In genomic region chr6:109381007-109381746, GRCh38 we compare ENCODE assay signal across 8 cellular contexts. TPM values are rescaled to one million over a fixed set of nuclear protein-coding genes. Genes with fewer than 3 reads are reported as not detected.
DNase-seq lines count a peak whose midpoint lies in the region; ATAC-seq, FAIRE-seq and TF ChIP-seq lines count a peak whose summit lies in the region.

No MANE protein-coding gene starts in this region.

- TF ChIP-seq CTCF in K562 (IDR thresholded peaks at IDR 0.05 in 2 of 3, conservative IDR thresholded peaks at IDR 0.05 in 1 of 3; ENCODE audit: insufficient read depth in 2 of 3, low read depth in 1 of 3, low read length in 3 of 3) (no peak), lower lobe of right lung (IDR thresholded peaks at IDR 0.05) (no peak), upper lobe of left lung (IDR thresholded peaks at IDR 0.05) (no peak)

- peak overlapping the region; percentile 97 for H3K27ac Mint-ChIP-seq in activated CD8-positive, alpha-beta memory T cell treated with anti-CD3 and anti-CD28 coated beads, Interleukin-2, amount 10 ng/mL, durations not matched to agents 7 days and 5 days

- peak overlapping the region; percentile 96 to 98 for H3K9ac ChIP-seq in K562 (ENCODE audit: insufficient read depth in 1 of 2, low read depth in 2 of 2, low read length in 2 of 2)

- FAIRE-seq in K562 (lab: Jason Lieb, UNC) = no peak

- H3K9me1 ChIP-seq in K562 (ENCODE audit: control insufficient read depth, insufficient read depth, low read length) = no peaks in the 10 kb centered on the region

- no TSS peak for BruUV-seq in K562 (replicated peaks; lab: Mats Ljungman, UMichigan)

- peak; percentile 55 for DNase-seq in activated CD8-positive, alpha-beta memory T cell treated with anti-CD3 and anti-CD28 coated beads, Interleukin-2, amount 10 ng/mL, durations not matched to agents 7 days and 5 days
- DNase-seq in activated CD8-positive, alpha-beta memory T cell treated with anti-CD3 and anti-CD28 coated beads, Interleukin-2, amount 50 U/mL, for 48 hours = no peak
- peak; percentile 47 for DNase-seq in NCI-H146 treated with DMSO at 0.1 percent for 48 hours (lab: John Stamatoyannopoulos, UW; ENCODE audit: unreplicated experiment)
- DNase-seq in K562 (ENCODE audit: extremely low read depth in 1 of 4, low spot score in 3 of 4) = no peak
- no peak for DNase-seq in lower lobe of right lung
- DNase-seq in upper lobe of left lung = no peak
- DNase-seq in NCI-H2227 (lab: John Stamatoyannopoulos, UW; ENCODE audit: unreplicated experiment) = no peak
- no peak for DNase-seq in NK-92 (lab: John Stamatoyannopoulos, UW; ENCODE audit: unreplicated experiment)

- peak overlapping the region; percentile 98 for H3K4me2 ChIP-seq in K562 (ENCODE audit: insufficient read depth, low read length)

- H4K20me1 ChIP-seq in K562 (replicated peaks; ENCODE audit: control insufficient read depth, insufficient read depth, low read length) = peaks cover 19% of the 10 kb centered on the region; the same call in 1 of the 2 replicates

- no peaks in the 10 kb centered on the region for H3K9me3 Mint-ChIP-seq in activated CD8-positive, alpha-beta memory T cell treated with anti-CD3 and anti-CD28 coated beads, Interleukin-2, amount 10 ng/mL, durations not matched to agents 7 days and 5 days (ENCODE audit: low read depth)

- H3K4me3 Mint-ChIP-seq in activated CD8-positive, alpha-beta memory T cell treated with anti-CD3 and anti-CD28 coated beads, Interleukin-2, amount 10 ng/mL, durations not matched to agents 7 days and 5 days = peak overlapping the region; percentile 92

- CTCF ChIA-PET in activated CD8-positive, alpha-beta memory T cell treated with anti-CD3 and anti-CD28 coated beads, Interleukin-2, amount 10 ng/mL, durations not matched to agents 7 days and 5 days (lab: Charles Lee) = interaction anchor here (1.1 to 6.0 kb wide), 4 partner anchors 10 to 194 kb away, joined by 4 to 84 read pairs (median 16); partner anchors contain the start of genes PPIL6 and SMPD2
- CTCF ChIA-PET in K562 (lab: Yijun Ruan, JAX; ENCODE audit: low intra/inter-chr PET ratio) = no interaction called here

- H3K79me2 ChIP-seq in K562 (ENCODE audit: control insufficient read depth, insufficient read depth, low read length) = peaks cover 65% of the 10 kb centered on the region

- H3K27me3 Mint-ChIP-seq in activated CD8-positive, alpha-beta memory T cell treated with anti-CD3 and anti-CD28 coated beads, Interleukin-2, amount 10 ng/mL, durations not matched to agents 7 days and 5 days = no peaks in the 10 kb centered on the region

- H3K36me3 ChIP-seq in K562 (ENCODE audit: control insufficient read depth, insufficient read depth, low read length) (peaks cover 50% of the 10 kb centered on the region), lower lobe of right lung (peaks cover 26% of the 10 kb centered on the region), upper lobe of left lung (peaks cover 0 to 24% (median 14%) of the 10 kb centered on the region in 4 donors)

- no peak for TF ChIP-seq RAD21 in K562 (CRISPR knock-in tag; conservative IDR thresholded peaks at IDR 0.05 in 1 of 2, IDR thresholded peaks at IDR 0.05 in 1 of 2)

- in situ Hi-C loops in K562 (cut with MboI) = loop anchor here (5.0 kb wide), 1 partner anchor 199 kb away; no protein-coding TSS in a partner anchor

- intact Hi-C loops in K562 (cut with micrococcal nuclease) = loop anchor here (10.0 kb wide), 1 partner anchor 836 kb away; no protein-coding TSS in a partner anchor
- intact Hi-C loops in lower lobe of right lung (cut with DNase I) = no loop called here

- no peaks in the 10 kb centered on the region for H3K9me3 ChIP-seq in K562 (replicated peaks; ENCODE audit: control insufficient read depth, insufficient read depth, low read depth, low read length)
- no peaks in the 10 kb centered on the region for H3K9me3 ChIP-seq in lower lobe of right lung
- H3K9me3 ChIP-seq in upper lobe of left lung = no peaks in the 10 kb centered on the region

- no peak for ATAC-seq in activated CD8-positive, alpha-beta memory T cell treated with anti-CD3 and anti-CD28 coated beads, Interleukin-2, amount 10 ng/mL, durations not matched to agents 7 days and 5 days
- ATAC-seq in K562 (no peak), lower lobe of right lung (no peak), upper lobe of left lung (ENCODE audit: low FRiP score in 2 of 2) (no peak)

- POLR2A ChIA-PET in K562 (lab: Yijun Ruan, JAX) = interaction anchor here (0.6 to 3.0 kb wide), 8 partner anchors 10 to 765 kb away, joined by 3 to 13 read pairs (median 6); no protein-coding TSS in a partner anchor

- WGBS in K562 (ENCODE audit: insufficient coverage, low coverage, missing lambda C conversion rate) = 1% methylated on average over 25 of the region's 26 CpGs
- 0 to 1% methylated on average over 26 of the region's 26 CpGs for WGBS in upper lobe of left lung, 2 donors

- H3K36me3 Mint-ChIP-seq in activated CD8-positive, alpha-beta memory T cell treated with anti-CD3 and anti-CD28 coated beads, Interleukin-2, amount 10 ng/mL, durations not matched to agents 7 days and 5 days = peaks cover 47% of the 10 kb centered on the region

- peaks cover 39% of the 10 kb centered on the region for H3K4me1 Mint-ChIP-seq in activated CD8-positive, alpha-beta memory T cell treated with anti-CD3 and anti-CD28 coated beads, Interleukin-2, amount 10 ng/mL, durations not matched to agents 7 days and 5 days

- peak overlapping the region; percentile 99 for H3K27ac ChIP-seq in K562 (ENCODE audit: extremely low read depth, low read depth, low read length)
- H3K27ac ChIP-seq in lower lobe of right lung = peak overlapping the region; percentile 99
- peak overlapping the region; percentile 99 to 100 (median 100) for H3K27ac ChIP-seq in upper lobe of left lung

- TF ChIP-seq POLR2A in K562 (conservative IDR thresholded peaks at IDR 0.05) (no peak), upper lobe of left lung (IDR thresholded peaks at IDR 0.05) (no peak)

- H3K4me3 ChIP-seq in K562 (peak overlapping the region; percentile 83), lower lobe of right lung (peak overlapping the region; percentile 88), upper lobe of left lung (peak overlapping the region; percentile 80 to 96 (median 88))

- H3K27me3 ChIP-seq in K562 (ENCODE audit: control insufficient read depth in 2 of 2, insufficient read depth in 2 of 2, low read length in 2 of 2) (no peaks in the 10 kb centered on the region), lower lobe of right lung (ENCODE audit: low read depth) (no peaks in the 10 kb centered on the region), upper lobe of left lung (no peaks in the 10 kb centered on the region)

- peaks cover 4 to 26% of the 10 kb centered on the region in 2 experiments; a peak in 4 of 5 replicates for H3K4me1 ChIP-seq in K562 (replicated peaks in 1 of 2; ENCODE audit: control insufficient read depth in 2 of 2, insufficient read depth in 2 of 2, low read length in 2 of 2)
- peaks cover 53% of the 10 kb centered on the region for H3K4me1 ChIP-seq in lower lobe of right lung
- H3K4me1 ChIP-seq in upper lobe of left lung = peaks cover 30 to 56% (median 44%) of the 10 kb centered on the region in 4 donors

- H2AFZ ChIP-seq in K562 (ENCODE audit: low read depth, low read length) = 0 out of 2 replicates have a peak overlapping the region, but pooled peaks have one; percentile 99

- TF ChIP-seq EP300 in K562 (IDR thresholded peaks at IDR 0.05; ENCODE audit: low read length) (no peak), upper lobe of left lung (IDR thresholded peaks at IDR 0.05) (no peak)

RNA-seq across cellular contexts. Expression of gene CD164, which starts 1.1 kb away (rescaled TPM):
- total RNA-seq in activated CD8-positive, alpha-beta memory T cell treated with anti-CD3 and anti-CD28 coated beads, Interleukin-2, amount 10 ng/mL, durations not matched to agents 7 days and 5 days = 100 to 1,000 TPM; 238 to 275 TPM
- total RNA-seq in K562 (2011; cell fraction: chromatin; rRNA removed; ENCODE audit: low replicate concordance) = 114 and 222 TPM in 2 replicates
- total RNA-seq in K562 (2011; cell fraction: nucleolus; rRNA removed) = 162 and 212 TPM in 2 replicates
- 243 and 317 TPM in 2 replicates for total RNA-seq in K562 (2011; cell fraction: nucleoplasm; rRNA removed)
- total RNA-seq in K562 (2014; rRNA removed) (79.5 and 92.7 TPM in 2 replicates), K562 (2014; rRNA removed; fragmentation: Illumina TruSeq; extraction: Trizol) (121 and 134 TPM in 2 replicates), K562 (2015; rRNA removed; fragmentation: Illumina TruSeq; extraction: Trizol) (191 and 199 TPM in 2 replicates), K562 (2021) (164 and 169 TPM in 2 replicates), lower lobe of right lung (307 TPM), upper lobe of left lung (100 to 1,000 TPM in 4 of 6 donors, 10 to 100 TPM in 2; 70.8 to 281 (median 218) TPM)
- polyA plus RNA-seq in K562 (2011; rRNA removed) (317 and 349 TPM in 2 replicates), K562 (2014; fragmentation: Illumina TruSeq; extraction: Trizol) (186 and 188 TPM in 2 replicates), K562 (2014; fragmentation: Nextera tagmentation; extraction: Ambion mirVana) (100 to 1,000 TPM; 165 to 179 TPM), K562 (2014; rRNA removed) (117 and 143 TPM in 2 replicates)
- 107 and 156 TPM in 2 replicates for polyA plus RNA-seq in K562 (2011; cell fraction: cytosol; rRNA removed)
- 302 and 407 TPM in 2 replicates for polyA plus RNA-seq in K562 (2011; cell fraction: nucleus; rRNA removed)
- polyA plus RNA-seq in K562 (2012) = 177 and 329 TPM in 2 replicates
- polyA minus RNA-seq in K562 (2011; rRNA and poly(A)+ RNA removed) = 159 and 195 TPM in 2 replicates
- 154 and 189 TPM in 2 replicates for polyA minus RNA-seq in K562 (2011; cell fraction: cytosol; rRNA and poly(A)+ RNA removed)
- 130 and 232 TPM in 2 replicates for polyA minus RNA-seq in K562 (2011; cell fraction: nucleus; rRNA and poly(A)+ RNA removed)

RNA-seq across cellular contexts. Expression of gene PPIL6, which starts 59.3 kb away (rescaled TPM):
- under 1 TPM in 1 of 2 experiments, not detected in 1; 0.21 TPM for total RNA-seq in activated CD8-positive, alpha-beta memory T cell treated with anti-CD3 and anti-CD28 coated beads, Interleukin-2, amount 10 ng/mL, durations not matched to agents 7 days and 5 days
- 0.19 TPM in 1 of 2 replicates, not detected in the other for total RNA-seq in K562 (2011; cell fraction: chromatin; rRNA removed; ENCODE audit: low replicate concordance)
- total RNA-seq in K562 (2011; cell fraction: nucleolus; rRNA removed) = not detected in 2 replicates
- total RNA-seq in K562 (2011; cell fraction: nucleoplasm; rRNA removed) = 0.15 TPM in 1 of 2 replicates, not detected in the other
- total RNA-seq in K562 (2014; rRNA removed) (0.33 TPM in 1 of 2 replicates, not detected in the other), K562 (2014; rRNA removed; fragmentation: Illumina TruSeq; extraction: Trizol) (0.64 and 0.98 TPM in 2 replicates), K562 (2015; rRNA removed; fragmentation: Illumina TruSeq; extraction: Trizol) (0.68 and 0.76 TPM in 2 replicates), K562 (2021) (0.47 and 0.87 TPM in 2 replicates), lower lobe of right lung (10.6 TPM), upper lobe of left lung (10 to 100 TPM in 2 of 6 donors, 1 to 10 TPM in 4; 3.5 to 44.3 (median 6.5) TPM)
- polyA plus RNA-seq in K562 (2011; rRNA removed) (0.36 and 1.1 TPM in 2 replicates), K562 (2014; fragmentation: Illumina TruSeq; extraction: Trizol) (0.35 and 0.49 TPM in 2 replicates), K562 (2014; fragmentation: Nextera tagmentation; extraction: Ambion mirVana) (under 1 TPM; 0.13 to 0.14 TPM), K562 (2014; rRNA removed) (0.03 and 1.5 TPM in 2 replicates)
- polyA plus RNA-seq in K562 (2011; cell fraction: cytosol; rRNA removed) = 0.09 and 0.29 TPM in 2 replicates
- polyA plus RNA-seq in K562 (2011; cell fraction: nucleus; rRNA removed) = 0.10 and 0.37 TPM in 2 replicates
- polyA plus RNA-seq in K562 (2012) = 0.72 and 2.6 TPM in 2 replicates
- polyA minus RNA-seq in K562 (2011; rRNA and poly(A)+ RNA removed) = 0.42 and 1.3 TPM in 2 replicates
- not detected in 2 replicates for polyA minus RNA-seq in K562 (2011; cell fraction: cytosol; rRNA and poly(A)+ RNA removed)
- 0.27 TPM in 1 of 2 replicates, not detected in the other for polyA minus RNA-seq in K562 (2011; cell fraction: nucleus; rRNA and poly(A)+ RNA removed)

RNA-seq across cellular contexts. Expression of gene SMPD2, which starts 59.3 kb away (rescaled TPM):
- total RNA-seq in activated CD8-positive, alpha-beta memory T cell treated with anti-CD3 and anti-CD28 coated beads, Interleukin-2, amount 10 ng/mL, durations not matched to agents 7 days and 5 days = 10 to 100 TPM; 14.3 to 14.6 TPM
- 40.0 and 130 TPM in 2 replicates for total RNA-seq in K562 (2011; cell fraction: chromatin; rRNA removed; ENCODE audit: low replicate concordance)
- total RNA-seq in K562 (2011; cell fraction: nucleolus; rRNA removed) = 68.9 and 90.7 TPM in 2 replicates
- total RNA-seq in K562 (2011; cell fraction: nucleoplasm; rRNA removed) = 59.2 and 61.0 TPM in 2 replicates
- total RNA-seq in K562 (2014; rRNA removed) = 20.8 and 23.9 TPM in 2 replicates
- total RNA-seq in K562 (2014; rRNA removed; fragmentation: Illumina TruSeq; extraction: Trizol) = 8.8 and 14.5 TPM in 2 replicates
- total RNA-seq in K562 (2015; rRNA removed; fragmentation: Illumina TruSeq; extraction: Trizol) = 16.8 and 18.1 TPM in 2 replicates
- total RNA-seq in K562 (2021) = 20.4 TPM in 2 replicates
- polyA plus RNA-seq in K562 (2011; rRNA removed) = 14.8 and 18.3 TPM in 2 replicates
- polyA plus RNA-seq in K562 (2011; cell fraction: cytosol; rRNA removed) = 15.1 and 22.6 TPM in 2 replicates
- 61.2 and 64.9 TPM in 2 replicates for polyA plus RNA-seq in K562 (2011; cell fraction: nucleus; rRNA removed)
- 14.3 and 17.2 TPM in 2 replicates for polyA plus RNA-seq in K562 (2012)
- 20.5 TPM in 2 replicates for polyA plus RNA-seq in K562 (2014; fragmentation: Illumina TruSeq; extraction: Trizol)
- polyA plus RNA-seq in K562 (2014; fragmentation: Nextera tagmentation; extraction: Ambion mirVana) = 1 to 10 TPM in 1 of 2 experiments, under 1 TPM in 1; 0.13 to 1.2 TPM
- polyA plus RNA-seq in K562 (2014; rRNA removed) = 19.3 and 21.8 TPM in 2 replicates
- polyA minus RNA-seq in K562 (2011; rRNA and poly(A)+ RNA removed) = 25.8 and 28.5 TPM in 2 replicates
- 8.1 and 12.0 TPM in 2 replicates for polyA minus RNA-seq in K562 (2011; cell fraction: cytosol; rRNA and poly(A)+ RNA removed)
- polyA minus RNA-seq in K562 (2011; cell fraction: nucleus; rRNA and poly(A)+ RNA removed) = 43.4 and 53.0 TPM in 2 replicates
- 13.7 TPM for total RNA-seq in lower lobe of right lung
- total RNA-seq in upper lobe of left lung = 10 to 100 TPM in 5 of 6 donors, 1 to 10 TPM in 1; 9.4 to 25.2 (median 15.4) TPM

Comparison
In these comparisons a context has a peak if more than half of its experiments do, and no peak if none do; other contexts are left out.
1. DNase-seq: peak in activated CD8-positive, alpha-beta memory T cell treated with anti-CD3 and anti-CD28 coated beads, Interleukin-2, amount 10 ng/mL, durations not matched to agents 7 days and 5 days (single experiment) and NCI-H146 treated with DMSO at 0.1 percent for 48 hours (single experiment); none in activated CD8-positive, alpha-beta memory T cell treated with anti-CD3 and anti-CD28 coated beads, Interleukin-2, amount 50 U/mL, for 48 hours (single experiment), K562 (0 of 4), lower lobe of right lung (single experiment), upper lobe of left lung (0 of 2), NCI-H2227 (single experiment) and NK-92 (single experiment).
2. Peak in every context shown above with its lines, with median percentiles within 50 percentile points of each other: H3K27ac ChIP-seq and H3K4me3 ChIP-seq.